8 cellular contexts compared by ENCODE assay signal in the genomic region with DNA sequence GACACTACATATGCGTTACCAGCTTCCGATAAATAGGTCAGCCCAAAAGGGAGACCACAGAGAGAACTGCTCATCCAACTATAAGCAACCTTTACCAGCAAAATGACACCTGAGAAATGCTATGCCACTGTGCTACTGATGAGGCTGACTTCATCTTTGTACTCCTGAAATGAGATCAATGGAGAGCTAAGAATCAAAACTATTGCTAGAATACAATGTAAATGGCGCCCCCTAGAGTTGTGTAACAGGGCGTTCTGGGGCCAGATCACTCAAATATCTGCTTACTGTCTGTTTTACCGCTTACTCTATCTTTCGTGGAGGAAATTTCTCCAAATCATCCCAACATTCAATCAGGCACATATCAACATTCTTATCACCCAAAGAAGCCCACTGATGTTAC. TPM values are rescaled to one million over a fixed set of nuclear protein-coding genes. Genes with fewer than 3 reads are reported as not detected.
DNase-seq lines count a peak whose midpoint lies in the region; ATAC-seq, FAIRE-seq and TF ChIP-seq lines count a peak whose summit lies in the region.

No MANE protein-coding gene starts in this region.

- H3K9me3 Mint-ChIP-seq in neural crest cell, result no peaks in the 10 kb centered on the region

- no peaks in the 10 kb centered on the region for H3K9me3 ChIP-seq in SJCRH30 (replicated peaks)

- H3K27ac Mint-ChIP-seq in neural crest cell (ENCODE audit: unreplicated experiment), result no peak overlapping the region

- peaks cover 35% of the 10 kb centered on the region for H3K4me1 Mint-ChIP-seq in neural crest cell

- no peak overlapping the region for H3K4me3 ChIP-seq in SJCRH30

- DNase-seq in D721Med (ENCODE audit: insufficient read length, low spot score) (no peak), HTR-8/SVneo (ENCODE audit: insufficient read length, low spot score) (peak; percentile 40), SJCRH30 (peak; percentile 35 to 79), cerebellar cortex (ENCODE audit: low spot score) (peak; percentile 72), neural crest cell (ENCODE audit: low read depth, low spot score) (peak; percentile 32), kidney glomerular epithelial cell (lab: John Stamatoyannopoulos, UW) (no peak)
- no peak for DNase-seq in activated CD4-positive, CD25-positive, alpha-beta regulatory T cell (lab: John Stamatoyannopoulos, UW)

- ATAC-seq in GM21576 (IDR thresholded peaks at IDR 0.05; ENCODE audit: unreplicated experiment), result no peak

- peak overlapping the region; percentile 79 for H3K4me3 Mint-ChIP-seq in neural crest cell

- TF ChIP-seq CTCF in D721Med (IDR thresholded peaks at IDR 0.05; ENCODE audit: insufficient read depth, missing control alignments) (peak; percentile 50), neural crest cell (conservative IDR thresholded peaks at IDR 0.05) (peak; percentile 78)

- no peaks in the 10 kb centered on the region for H3K27me3 ChIP-seq in SJCRH30

- peaks cover 2% of the 10 kb centered on the region for H3K36me3 Mint-ChIP-seq in neural crest cell (ENCODE audit: low read depth)

- no peak overlapping the region for H3K27ac ChIP-seq in SJCRH30

- H3K36me3 ChIP-seq in SJCRH30, result peaks cover 15% of the 10 kb centered on the region; the same call in 1 of the 2 replicates

- no peak for FAIRE-seq in D721Med (lab: Jason Lieb, UNC)
- no peak for FAIRE-seq in HTR-8/SVneo (lab: Jason Lieb, UNC)

- H3K27me3 Mint-ChIP-seq in neural crest cell (ENCODE audit: low read depth), result peaks cover 3% of the 10 kb centered on the region

- H3K4me1 ChIP-seq in SJCRH30, result 0 out of 2 replicates have a peak, but pooled peaks cover 3% of the 10 kb centered on the region

RNA-seq across cellular contexts. Expression of a gene that starts 4.6 kb away (rescaled TPM):
- total RNA-seq in SJCRH30 (2014; rRNA removed; shearing (Covaris generic)), result 40.5 and 46.5 TPM in 2 replicates
- total RNA-seq in neural crest cell, result 93.2 and 94.3 TPM in 2 replicates

RNA-seq across cellular contexts. Expression of a gene that starts 16.0 kb away (rescaled TPM):
- 0.15 and 0.28 TPM in 2 replicates for total RNA-seq in SJCRH30 (2014; rRNA removed; shearing (Covaris generic))
- total RNA-seq in neural crest cell, result 8.6 and 8.7 TPM in 2 replicates

RNA-seq across cellular contexts. Expression of a gene that starts 21.7 kb away (rescaled TPM):
- 25.1 and 28.7 TPM in 2 replicates for total RNA-seq in SJCRH30 (2014; rRNA removed; shearing (Covaris generic))
- total RNA-seq in neural crest cell, result 37.9 TPM in 2 replicates

RNA-seq across cellular contexts. Expression of a gene that starts 37.4 kb away (rescaled TPM):
- 0.28 TPM in 1 of 2 replicates, not detected in the other for total RNA-seq in SJCRH30 (2014; rRNA removed; shearing (Covaris generic))
- total RNA-seq in neural crest cell, result 1.9 and 2.4 TPM in 2 replicates

RNA-seq across cellular contexts. Expression of a gene that starts 39.2 kb away (rescaled TPM):
- total RNA-seq in SJCRH30 (2014; rRNA removed; shearing (Covaris generic)), result 34.1 and 35.9 TPM in 2 replicates
- total RNA-seq in neural crest cell, result 37.5 and 37.7 TPM in 2 replicates

Comparison
In these comparisons a context has a peak if more than half of its experiments do, and no peak if none do; other contexts are left out.
1. DNase-seq: peak in HTR-8/SVneo (single experiment), SJCRH30 (2 of 2), cerebellar cortex (single experiment) and neural crest cell (single experiment); none in D721Med (single experiment), kidney glomerular epithelial cell (single experiment) and activated CD4-positive, CD25-positive, alpha-beta regulatory T cell (0 of 4).